ENCODE assay signal across 1 cellular context in the genomic region with DNA sequence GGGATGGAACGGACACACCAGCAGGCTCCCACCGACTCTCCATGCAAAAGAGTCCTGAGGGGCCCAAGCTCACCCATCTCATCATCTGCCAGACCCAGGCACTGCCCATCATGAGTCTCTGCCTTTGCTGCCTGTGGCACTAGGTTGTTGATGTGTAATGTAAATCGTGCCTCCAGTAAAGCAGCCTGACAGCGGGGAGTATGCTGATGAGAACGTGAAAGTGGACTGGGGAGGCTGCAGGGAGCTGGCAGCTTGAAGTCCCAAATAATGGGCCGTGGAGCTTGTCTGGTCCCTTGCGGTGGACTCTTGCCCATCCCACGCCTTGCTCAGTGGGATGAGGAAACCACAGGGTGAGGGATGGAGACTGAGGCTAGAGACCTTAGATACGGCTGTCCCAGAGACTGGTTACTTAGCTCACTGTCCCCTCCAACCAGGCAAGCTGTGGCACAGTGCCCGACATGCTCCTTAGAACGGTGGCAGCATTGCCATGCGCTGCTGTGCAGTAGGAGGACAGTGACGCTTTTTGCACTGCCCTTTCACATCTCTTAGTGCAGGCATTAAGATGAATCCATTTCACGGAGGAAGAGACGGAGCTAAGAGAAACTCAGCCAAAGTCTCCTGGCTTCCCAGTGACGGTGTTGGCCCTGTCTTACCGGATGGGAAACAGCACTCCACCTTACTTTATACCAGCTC.
TF ChIP-seq lines count a peak whose summit lies in the region.

No MANE protein-coding gene starts in this region.

TF ChIP-seq in GM23338, 12 proteins besides CTCF, POLR2A, EP300 and RAD21 (continued from another document):
- TF ChIP-seq JUNB (IDR thresholded peaks at IDR 0.05; ENCODE audit: unreplicated experiment), result no peak
- no peak for TF ChIP-seq NANOG (IDR thresholded peaks at IDR 0.05; ENCODE audit: borderline replicate concordance)
- TF ChIP-seq CREB1 (CRISPR knock-in tag; IDR thresholded peaks at IDR 0.05; ENCODE audit: low read depth), result no peak
